ENCODE assay signal across 1 cellular context in genomic region chr10:12264204-12264908, GRCh38.
A peak's percentile ranks its signal among the peaks of the same experiment; 100 is the strongest.
TF ChIP-seq lines count a peak whose summit lies in the region.

No MANE protein-coding gene starts in this region.

TF ChIP-seq in K562, 482 proteins besides CTCF, POLR2A, EP300 and RAD21 (continued from another document and continues in another):
- TF ChIP-seq CTCFL (IDR thresholded peaks at IDR 0.05; ENCODE audit: borderline replicate concordance, insufficient read depth, low read depth, low read length, poor library complexity, severe bottlenecking) (peak; percentile 37), EWSR1 (IDR thresholded peaks at IDR 0.05; ENCODE audit: borderline replicate concordance, low read depth, partially characterized antibody) (no peak), HLTF (IDR thresholded peaks at IDR 0.05) (no peak), ZFP1 (CRISPR knock-in tag; IDR thresholded peaks at IDR 0.05) (no peak), KDM2B (CRISPR knock-in tag; IDR thresholded peaks at IDR 0.05) (no peak), NCOR1 (IDR thresholded peaks at IDR 0.05) (no peak), TAF7 (tag; IDR thresholded peaks at IDR 0.05) (no peak), GATAD2B (IDR thresholded peaks at IDR 0.05; ENCODE audit: borderline replicate concordance) (no peak), ZBTB33 (CRISPR knock-in tag; IDR thresholded peaks at IDR 0.05) (peak; percentile 95), YBX1 (IDR thresholded peaks at IDR 0.05) (no peak), SPI1 (IDR thresholded peaks at IDR 0.05; ENCODE audit: borderline replicate concordance, low read depth, low read length) (no peak), ETV6 (IDR thresholded peaks at IDR 0.05; ENCODE audit: borderline replicate concordance in 1 of 2, low read depth in 2 of 2, low read length in 1 of 2) (no peak), ETV6 (CRISPR knock-in tag; IDR thresholded peaks at IDR 0.05; ENCODE audit: borderline replicate concordance) (no peak), PCBP2 (IDR thresholded peaks at IDR 0.05; ENCODE audit: low read depth, low read length, poor library complexity, severe bottlenecking) (no peak), ZNF121 (CRISPR knock-in tag; conservative IDR thresholded peaks at IDR 0.05) (no peak), ZNF263 (CRISPR knock-in tag; IDR thresholded peaks at IDR 0.05; ENCODE audit: borderline replicate concordance) (peak; percentile 33; the same call in 1 of the 2 replicates), ZNF584 (CRISPR knock-in tag; IDR thresholded peaks at IDR 0.05; ENCODE audit: low read depth) (no peak), ZNF277 (CRISPR knock-in tag; IDR thresholded peaks at IDR 0.05; ENCODE audit: borderline replicate concordance) (no peak), DPF2 (IDR thresholded peaks at IDR 0.05) (0 out of 2 replicates have a peak, but pooled peaks have one; percentile 9), HNRNPL (IDR thresholded peaks at IDR 0.05; ENCODE audit: low read depth, low read length) (peak; percentile 59; the same call in 1 of the 2 replicates), ZNF717 (CRISPR knock-in tag; IDR thresholded peaks at IDR 0.05) (no peak), PTTG1 (tag; IDR thresholded peaks at IDR 0.05; ENCODE audit: low read depth) (no peak), HINFP (tag; conservative IDR thresholded peaks at IDR 0.05; ENCODE audit: low read depth) (no peak), FOSL1 (tag; conservative IDR thresholded peaks at IDR 0.05) (no peak), BMI1 (IDR thresholded peaks at IDR 0.05; ENCODE audit: low read length) (no peak), CC2D1A (IDR thresholded peaks at IDR 0.05) (no peak), LEF1 (IDR thresholded peaks at IDR 0.05) (no peak), ZNF165 (CRISPR knock-in tag; IDR thresholded peaks at IDR 0.05; ENCODE audit: borderline replicate concordance) (no peak), MTA3 (IDR thresholded peaks at IDR 0.05; ENCODE audit: borderline replicate concordance) (peak; percentile 48; the same call in 1 of the 2 replicates), KDM1A (IDR thresholded peaks at IDR 0.05) (peak in 1 of 2 experiments; percentile 45; a peak in 1 of 4 replicates), RBM34 (IDR thresholded peaks at IDR 0.05; ENCODE audit: borderline replicate concordance, insufficient read depth, low read length) (no peak), MED1 (CRISPR knock-in tag; IDR thresholded peaks at IDR 0.05; ENCODE audit: borderline replicate concordance) (no peak), ZNF561 (CRISPR knock-in tag; conservative IDR thresholded peaks at IDR 0.05) (no peak), RUNX1 (IDR thresholded peaks at IDR 0.05; ENCODE audit: low read depth) (no peak), MXI1 (IDR thresholded peaks at IDR 0.05; ENCODE audit: low read depth, low read length) (no peak), E2F6 (IDR thresholded peaks at IDR 0.05; ENCODE audit: borderline replicate concordance in 1 of 2, extremely low read depth in 1 of 2, insufficient read depth in 1 of 2, insufficient read length in 1 of 2, low read depth in 1 of 2, low read length in 1 of 2, poor library complexity in 1 of 2, severe bottlenecking in 1 of 2) (peak; percentile 25 to 70), MAX (CRISPR knock-in tag; IDR thresholded peaks at IDR 0.05) (peak; percentile 58; the same call in 1 of the 2 replicates), RHOXF2B (CRISPR knock-in tag; conservative IDR thresholded peaks at IDR 0.05) (no peak), KLF1 (tag; IDR thresholded peaks at IDR 0.05) (no peak), ZNF644 (tag; IDR thresholded peaks at IDR 0.05; ENCODE audit: low read depth) (no peak)
- TF ChIP-seq, protein P1, sequence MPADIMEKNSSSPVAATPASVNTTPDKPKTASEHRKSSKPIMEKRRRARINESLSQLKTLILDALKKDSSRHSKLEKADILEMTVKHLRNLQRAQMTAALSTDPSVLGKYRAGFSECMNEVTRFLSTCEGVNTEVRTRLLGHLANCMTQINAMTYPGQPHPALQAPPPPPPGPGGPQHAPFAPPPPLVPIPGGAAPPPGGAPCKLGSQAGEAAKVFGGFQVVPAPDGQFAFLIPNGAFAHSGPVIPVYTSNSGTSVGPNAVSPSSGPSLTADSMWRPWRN (IDR thresholded peaks at IDR 0.05; ENCODE audit: low read depth), result no peak
- TF ChIP-seq, protein P2, sequence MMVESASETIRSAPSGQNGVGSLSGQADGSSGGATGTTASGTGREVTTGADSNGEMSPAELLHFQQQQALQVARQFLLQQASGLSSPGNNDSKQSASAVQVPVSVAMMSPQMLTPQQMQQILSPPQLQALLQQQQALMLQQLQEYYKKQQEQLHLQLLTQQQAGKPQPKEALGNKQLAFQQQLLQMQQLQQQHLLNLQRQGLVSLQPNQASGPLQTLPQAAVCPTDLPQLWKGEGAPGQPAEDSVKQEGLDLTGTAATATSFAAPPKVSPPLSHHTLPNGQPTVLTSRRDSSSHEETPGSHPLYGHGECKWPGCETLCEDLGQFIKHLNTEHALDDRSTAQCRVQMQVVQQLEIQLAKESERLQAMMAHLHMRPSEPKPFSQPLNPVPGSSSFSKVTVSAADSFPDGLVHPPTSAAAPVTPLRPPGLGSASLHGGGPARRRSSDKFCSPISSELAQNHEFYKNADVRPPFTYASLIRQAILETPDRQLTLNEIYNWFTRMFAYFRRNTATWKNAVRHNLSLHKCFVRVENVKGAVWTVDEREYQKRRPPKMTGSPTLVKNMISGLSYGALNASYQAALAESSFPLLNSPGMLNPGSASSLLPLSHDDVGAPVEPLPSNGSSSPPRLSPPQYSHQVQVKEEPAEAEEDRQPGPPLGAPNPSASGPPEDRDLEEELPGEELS (CRISPR knock-in tag; IDR thresholded peaks at IDR 0.05; ENCODE audit: borderline replicate concordance), result no peak
- TF ChIP-seq, protein P3, sequence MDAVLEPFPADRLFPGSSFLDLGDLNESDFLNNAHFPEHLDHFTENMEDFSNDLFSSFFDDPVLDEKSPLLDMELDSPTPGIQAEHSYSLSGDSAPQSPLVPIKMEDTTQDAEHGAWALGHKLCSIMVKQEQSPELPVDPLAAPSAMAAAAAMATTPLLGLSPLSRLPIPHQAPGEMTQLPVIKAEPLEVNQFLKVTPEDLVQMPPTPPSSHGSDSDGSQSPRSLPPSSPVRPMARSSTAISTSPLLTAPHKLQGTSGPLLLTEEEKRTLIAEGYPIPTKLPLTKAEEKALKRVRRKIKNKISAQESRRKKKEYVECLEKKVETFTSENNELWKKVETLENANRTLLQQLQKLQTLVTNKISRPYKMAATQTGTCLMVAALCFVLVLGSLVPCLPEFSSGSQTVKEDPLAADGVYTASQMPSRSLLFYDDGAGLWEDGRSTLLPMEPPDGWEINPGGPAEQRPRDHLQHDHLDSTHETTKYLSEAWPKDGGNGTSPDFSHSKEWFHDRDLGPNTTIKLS (IDR thresholded peaks at IDR 0.05; ENCODE audit: borderline replicate concordance, low read depth), result peak; percentile 32; the same call in 1 of the 2 replicates
